16 cellular contexts compared by ENCODE assay signal in genomic region chr18:3058328-3059191, GRCh38. TPM values are rescaled to one million over a fixed set of nuclear protein-coding genes. Genes with fewer than 3 reads are reported as not detected.
A peak's percentile ranks its signal among the peaks of the same experiment; 100 is the strongest.
DNase-seq lines count a peak whose midpoint lies in the region; ATAC-seq and TF ChIP-seq lines count a peak whose summit lies in the region.
"Had no signal": no experiment of that assay in that cellular context is flagged by ENCODE, and none has a peak within 500 bp of the region (broad histone marks: within the 10 kb centered on the region; RNA-seq: fewer than 3 reads in every experiment).

No MANE protein-coding gene starts in this region.

- no peaks in the 10 kb centered on the region for H3K36me3 ChIP-seq in spleen
- H3K36me3 ChIP-seq: pancreas had no signal

- no peaks in the 10 kb centered on the region for H3K27me3 Mint-ChIP-seq in activated CD4-positive, alpha-beta T cell treated with anti-CD3 and anti-CD28 coated beads for 36 hours
- H3K27me3 Mint-ChIP-seq in T-helper 17 cell (no peaks in the 10 kb centered on the region), endothelial cell (ENCODE audit: unreplicated experiment) (peaks cover 5% of the 10 kb centered on the region), type B pancreatic cell (no peaks in the 10 kb centered on the region)

- H3K27ac ChIP-seq in spleen: peak overlapping the region; percentile 48 to 89 (median 84)

- intact Hi-C loops in activated CD4-positive, alpha-beta T cell treated with anti-CD3 and anti-CD28 coated beads for 36 hours (cut with DNase I, micrococcal nuclease): no loop called here
- intact Hi-C loops in spleen (cut with DNase I; ENCODE audit: low total_unique reads): no loop called here

- no peaks in the 10 kb centered on the region for H3K27me3 ChIP-seq in spleen (replicated peaks in 1 of 7)
- H3K27me3 ChIP-seq: pancreas had no signal

- H3K9me3 ChIP-seq in T-helper 17 cell (ENCODE audit: control insufficient read depth, low read length, poor library complexity, severe bottlenecking) (no peaks in the 10 kb centered on the region), spleen (no peaks in the 10 kb centered on the region)
- H3K9me3 ChIP-seq: pancreas had no signal

- H3K4me3 ChIP-seq in spleen: no peak overlapping the region
- H3K4me3 ChIP-seq: GM12878, pancreas had no signal

- H3K9me3 Mint-ChIP-seq in activated CD4-positive, alpha-beta T cell treated with anti-CD3 and anti-CD28 coated beads for 36 hours (ENCODE audit: low read depth): no peaks in the 10 kb centered on the region
- H3K9me3 Mint-ChIP-seq in endothelial cell (ENCODE audit: unreplicated experiment) (no peaks in the 10 kb centered on the region), type B pancreatic cell (peaks cover 6% of the 10 kb centered on the region)

- ATAC-seq in activated CD4-positive, alpha-beta T cell treated with anti-CD3 and anti-CD28 coated beads for 36 hours: peak; percentile 7
- peak; percentile 48 for ATAC-seq in T-helper 17 cell
- no peak for ATAC-seq in GM19452 (IDR thresholded peaks at IDR 0.05; ENCODE audit: unreplicated experiment)
- ATAC-seq: left ventricle myocardium superior, pancreas had no signal

- CTCF ChIA-PET in activated CD4-positive, alpha-beta T cell treated with anti-CD3 and anti-CD28 coated beads for 36 hours (lab: Charles Lee): interaction anchor here (1.0 to 6.4 kb wide), 2 partner anchors 64 to 99 kb away, joined by 3 to 67 read pairs; no protein-coding TSS in a partner anchor

- no peak for DNase-seq in activated CD4-positive, alpha-beta T cell treated with anti-CD3 and anti-CD28 coated beads for 36 hours
- DNase-seq in activated CD4-positive, alpha-beta T cell treated with anti-CD3 and anti-CD28 coated beads for 48 hours: no peak
- no peak for DNase-seq in T-helper 17 cell
- DNase-seq in endothelial cell (ENCODE audit: low spot score): no peak
- DNase-seq in spleen: no peak
- DNase-seq in type B pancreatic cell (ENCODE audit: extremely low spot score, unreplicated experiment): no peak
- no peak for DNase-seq in SHP77 treated with DMSO at 0.1 percent for 48 hours (lab: John Stamatoyannopoulos, UW)
- DNase-seq: DMS 273 treated with DMSO at 0.1 percent for 48 hours; Karpas-422; left ventricle myocardium superior; pancreas; stimulated activated CD4-positive, alpha-beta T cell treated with anti-CD3 and anti-CD28 coated beads, Interleukin-1b, Interleukin-23, amount 100 ng/mL, for 48 hours; stimulated activated naive CD4-positive, alpha-beta T cell treated with Interleukin-2 at 50 U/mL for 16 hours; T1000 had no signal

- H3K4me1 ChIP-seq in spleen: peaks cover 28 to 76% (median 62%) of the 10 kb centered on the region in 6 donors
- H3K4me1 ChIP-seq: pancreas had no signal

- peaks cover 69% of the 10 kb centered on the region for H3K4me1 Mint-ChIP-seq in activated CD4-positive, alpha-beta T cell treated with anti-CD3 and anti-CD28 coated beads for 36 hours
- H3K4me1 Mint-ChIP-seq in T-helper 17 cell (peaks cover 51% of the 10 kb centered on the region), endothelial cell (ENCODE audit: unreplicated experiment) (peaks cover 32% of the 10 kb centered on the region), type B pancreatic cell (ENCODE audit: unreplicated experiment) (peaks cover 18% of the 10 kb centered on the region)

- peak in 1 of 3 donors; percentile 4 for TF ChIP-seq POLR2A in spleen (IDR thresholded peaks at IDR 0.05)

- WGBS in spleen, 5 donors: 69 to 83% (median 80%) methylated on average over 6 of the region's 6 CpGs

- TF ChIP-seq CTCF in endothelial cell (IDR thresholded peaks at IDR 0.05; ENCODE audit: unreplicated experiment) (no peak), spleen (IDR thresholded peaks at IDR 0.05 in 8 of 11, conservative IDR thresholded peaks at IDR 0.05 in 3 of 11) (no peak), type B pancreatic cell (conservative IDR thresholded peaks at IDR 0.05) (no peak)

- no peak overlapping the region for H3K4me3 Mint-ChIP-seq in activated CD4-positive, alpha-beta T cell treated with anti-CD3 and anti-CD28 coated beads for 36 hours
- H3K4me3 Mint-ChIP-seq in T-helper 17 cell (peak overlapping the region; percentile 72), endothelial cell (ENCODE audit: unreplicated experiment) (no peak overlapping the region), type B pancreatic cell (no peak overlapping the region)

- no peaks in the 10 kb centered on the region for H3K36me3 Mint-ChIP-seq in activated CD4-positive, alpha-beta T cell treated with anti-CD3 and anti-CD28 coated beads for 36 hours (ENCODE audit: low read depth)
- H3K36me3 Mint-ChIP-seq in T-helper 17 cell (ENCODE audit: low read depth): peaks cover 4% of the 10 kb centered on the region
- peaks cover 5% of the 10 kb centered on the region for H3K36me3 Mint-ChIP-seq in endothelial cell (ENCODE audit: low read depth, unreplicated experiment)
- H3K36me3 Mint-ChIP-seq in type B pancreatic cell: no peaks in the 10 kb centered on the region

- POLR2A ChIA-PET in activated CD4-positive, alpha-beta T cell treated with anti-CD3 and anti-CD28 coated beads for 36 hours (lab: Charles Lee): no interaction called here

- H3K27ac Mint-ChIP-seq in activated CD4-positive, alpha-beta T cell treated with anti-CD3 and anti-CD28 coated beads for 36 hours: peak overlapping the region; percentile 81
- peak overlapping the region; percentile 100 for H3K27ac Mint-ChIP-seq in T-helper 17 cell
- H3K27ac Mint-ChIP-seq in endothelial cell (ENCODE audit: unreplicated experiment): peak overlapping the region; percentile 52
- no peak overlapping the region for H3K27ac Mint-ChIP-seq in type B pancreatic cell

RNA-seq across cellular contexts. Expression of gene LPIN2, which starts 45.6 kb away (rescaled TPM):
- total RNA-seq in activated CD4-positive, alpha-beta T cell treated with anti-CD3 and anti-CD28 coated beads for 36 hours: 10 to 100 TPM; 82.6 to 95.3 TPM
- total RNA-seq in T-helper 17 cell (10 to 100 TPM; 75.8 to 84.8 TPM), endothelial cell (ENCODE audit: unreplicated experiment) (26.1 TPM), spleen (10 to 100 TPM; 44.8 to 79.7 (median 61.5) TPM), type B pancreatic cell (ENCODE audit: low replicate concordance) (17.8 and 26.8 TPM in 2 replicates)
- polyA plus RNA-seq in spleen: 1 to 10 TPM; 4.0 to 9.6 (median 5.8) TPM
